In the genomic region with DNA sequence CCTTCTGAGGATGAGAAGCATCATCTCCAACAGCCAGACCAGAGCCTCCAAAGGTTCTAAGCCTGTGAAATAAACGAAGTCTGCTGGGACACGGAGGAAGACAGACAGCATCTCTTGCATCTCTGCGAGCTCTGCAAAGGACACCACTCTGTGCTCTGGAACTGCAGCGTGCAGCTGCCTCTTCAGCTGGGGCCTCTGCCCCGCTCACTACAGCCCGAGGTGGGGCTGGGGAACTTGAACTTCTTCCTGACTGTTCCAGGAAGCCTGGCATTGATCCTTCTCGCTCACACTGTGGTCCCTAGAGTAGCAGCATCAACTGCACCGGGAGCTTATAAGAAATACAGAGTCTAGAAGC, we compare ENCODE assay signal across 8 cellular contexts.
DNase-seq lines count a peak whose midpoint lies in the region; ATAC-seq and TF ChIP-seq lines count a peak whose summit lies in the region.
"Had no signal": no experiment of that assay in that cellular context is flagged by ENCODE, and none has a peak within 500 bp of the region (broad histone marks: within the 10 kb centered on the region; RNA-seq: fewer than 3 reads in every experiment).

No MANE protein-coding gene starts in this region.

- ATAC-seq in GM19023 (IDR thresholded peaks at IDR 0.05; ENCODE audit: unreplicated experiment): peak; percentile 44
- peak; percentile 55 for ATAC-seq in GM21737 (IDR thresholded peaks at IDR 0.05; ENCODE audit: unreplicated experiment)
- ATAC-seq in HG03354 (IDR thresholded peaks at IDR 0.05; ENCODE audit: poor library complexity, severe bottlenecking, unreplicated experiment): peak; percentile 58

- no peaks in the 10 kb centered on the region for H3K4me1 Mint-ChIP-seq in osteocyte (ENCODE audit: unreplicated experiment)

- no peaks in the 10 kb centered on the region for H3K36me3 Mint-ChIP-seq in osteocyte (ENCODE audit: unreplicated experiment)

- no peak overlapping the region for H3K27ac Mint-ChIP-seq in osteocyte (ENCODE audit: unreplicated experiment)

- DNase-seq in osteocyte (ENCODE audit: extremely low spot score, unreplicated experiment) (peak; percentile 62), NCI-H446 (lab: John Stamatoyannopoulos, UW) (no peak), NK-92 (lab: John Stamatoyannopoulos, UW; ENCODE audit: unreplicated experiment) (no peak), NCI-H345 treated with DMSO at 0.1 percent for 48 hours (lab: John Stamatoyannopoulos, UW; ENCODE audit: unreplicated experiment) (no peak)
- DNase-seq: NCI-H510A treated with DMSO at 0.1 percent for 48 hours had no signal

- H3K4me3 Mint-ChIP-seq in osteocyte (ENCODE audit: unreplicated experiment): no peak overlapping the region

- TF ChIP-seq CTCF in osteocyte (IDR thresholded peaks at IDR 0.05): no peak

- H3K9me3 Mint-ChIP-seq in osteocyte (ENCODE audit: unreplicated experiment): no peaks in the 10 kb centered on the region

- H3K27me3 Mint-ChIP-seq in osteocyte (ENCODE audit: unreplicated experiment): peaks cover 16% of the 10 kb centered on the region
